Comparison of ENCODE assay signal across 1 cellular context in the genomic region with DNA sequence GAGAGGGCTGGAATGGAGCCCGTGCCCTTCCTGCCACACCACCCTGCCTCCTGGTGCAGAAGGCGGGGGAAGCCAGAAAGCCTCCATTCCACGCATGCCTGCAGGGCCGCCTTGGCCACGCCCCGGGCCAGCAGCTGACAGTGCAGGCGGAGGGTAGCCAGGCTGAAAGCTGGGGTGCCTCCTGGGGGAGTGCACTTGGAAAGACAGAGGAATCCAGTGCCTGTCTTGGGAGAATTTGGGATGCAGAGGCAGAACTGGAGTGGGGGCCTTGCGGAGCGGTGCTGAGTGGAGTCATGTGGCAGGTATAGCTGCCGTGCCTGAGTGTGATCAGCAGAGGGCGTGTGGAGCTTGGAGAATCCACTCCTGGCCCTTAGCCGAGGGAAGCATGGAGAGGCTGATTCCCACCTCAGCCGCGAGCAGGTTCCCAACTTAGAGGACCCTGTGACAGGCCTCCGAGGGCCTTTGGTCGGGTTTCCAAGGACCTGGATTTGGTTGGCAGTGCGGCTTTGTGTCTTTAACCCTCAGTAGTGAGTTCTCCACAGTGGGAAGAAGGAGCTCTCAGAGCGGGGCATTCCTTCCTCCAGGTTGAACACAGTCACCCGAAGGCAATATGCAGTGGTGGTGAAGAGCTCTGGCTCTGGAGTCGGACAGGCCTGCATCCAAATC.
A peak's percentile ranks its signal among the peaks of the same experiment; 100 is the strongest.
TF ChIP-seq lines count a peak whose summit lies in the region.

No MANE protein-coding gene starts in this region.

TF ChIP-seq in GM12878, 131 proteins besides CTCF, POLR2A, EP300 and RAD21 (continues in another document):
- no peak for TF ChIP-seq ZNF622 (IDR thresholded peaks at IDR 0.05)
- TF ChIP-seq TBL1XR1 (IDR thresholded peaks at IDR 0.05; ENCODE audit: low read depth, low read length) = no peak
- TF ChIP-seq, protein P1, sequence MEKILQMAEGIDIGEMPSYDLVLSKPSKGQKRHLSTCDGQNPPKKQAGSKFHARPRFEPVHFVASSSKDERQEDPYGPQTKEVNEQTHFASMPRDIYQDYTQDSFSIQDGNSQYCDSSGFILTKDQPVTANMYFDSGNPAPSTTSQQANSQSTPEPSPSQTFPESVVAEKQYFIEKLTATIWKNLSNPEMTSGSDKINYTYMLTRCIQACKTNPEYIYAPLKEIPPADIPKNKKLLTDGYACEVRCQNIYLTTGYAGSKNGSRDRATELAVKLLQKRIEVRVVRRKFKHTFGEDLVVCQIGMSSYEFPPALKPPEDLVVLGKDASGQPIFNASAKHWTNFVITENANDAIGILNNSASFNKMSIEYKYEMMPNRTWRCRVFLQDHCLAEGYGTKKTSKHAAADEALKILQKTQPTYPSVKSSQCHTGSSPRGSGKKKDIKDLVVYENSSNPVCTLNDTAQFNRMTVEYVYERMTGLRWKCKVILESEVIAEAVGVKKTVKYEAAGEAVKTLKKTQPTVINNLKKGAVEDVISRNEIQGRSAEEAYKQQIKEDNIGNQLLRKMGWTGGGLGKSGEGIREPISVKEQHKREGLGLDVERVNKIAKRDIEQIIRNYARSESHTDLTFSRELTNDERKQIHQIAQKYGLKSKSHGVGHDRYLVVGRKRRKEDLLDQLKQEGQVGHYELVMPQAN (conservative IDR thresholded peaks at IDR 0.05) = no peak; the same call in 1 of the 2 replicates
- TF ChIP-seq, protein P2, sequence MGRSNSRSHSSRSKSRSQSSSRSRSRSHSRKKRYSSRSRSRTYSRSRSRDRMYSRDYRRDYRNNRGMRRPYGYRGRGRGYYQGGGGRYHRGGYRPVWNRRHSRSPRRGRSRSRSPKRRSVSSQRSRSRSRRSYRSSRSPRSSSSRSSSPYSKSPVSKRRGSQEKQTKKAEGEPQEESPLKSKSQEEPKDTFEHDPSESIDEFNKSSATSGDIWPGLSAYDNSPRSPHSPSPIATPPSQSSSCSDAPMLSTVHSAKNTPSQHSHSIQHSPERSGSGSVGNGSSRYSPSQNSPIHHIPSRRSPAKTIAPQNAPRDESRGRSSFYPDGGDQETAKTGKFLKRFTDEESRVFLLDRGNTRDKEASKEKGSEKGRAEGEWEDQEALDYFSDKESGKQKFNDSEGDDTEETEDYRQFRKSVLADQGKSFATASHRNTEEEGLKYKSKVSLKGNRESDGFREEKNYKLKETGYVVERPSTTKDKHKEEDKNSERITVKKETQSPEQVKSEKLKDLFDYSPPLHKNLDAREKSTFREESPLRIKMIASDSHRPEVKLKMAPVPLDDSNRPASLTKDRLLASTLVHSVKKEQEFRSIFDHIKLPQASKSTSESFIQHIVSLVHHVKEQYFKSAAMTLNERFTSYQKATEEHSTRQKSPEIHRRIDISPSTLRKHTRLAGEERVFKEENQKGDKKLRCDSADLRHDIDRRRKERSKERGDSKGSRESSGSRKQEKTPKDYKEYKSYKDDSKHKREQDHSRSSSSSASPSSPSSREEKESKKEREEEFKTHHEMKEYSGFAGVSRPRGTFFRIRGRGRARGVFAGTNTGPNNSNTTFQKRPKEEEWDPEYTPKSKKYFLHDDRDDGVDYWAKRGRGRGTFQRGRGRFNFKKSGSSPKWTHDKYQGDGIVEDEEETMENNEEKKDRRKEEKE (IDR thresholded peaks at IDR 0.05) = no peak
- no peak for TF ChIP-seq RFX5 (IDR thresholded peaks at IDR 0.05; ENCODE audit: low read depth, low read length)
- no peak for TF ChIP-seq STAT1 (conservative IDR thresholded peaks at IDR 0.05)
- no peak for TF ChIP-seq SUPT20H (IDR thresholded peaks at IDR 0.05; ENCODE audit: borderline replicate concordance, control insufficient read depth, low read depth, low read length)
- TF ChIP-seq, protein P3, sequence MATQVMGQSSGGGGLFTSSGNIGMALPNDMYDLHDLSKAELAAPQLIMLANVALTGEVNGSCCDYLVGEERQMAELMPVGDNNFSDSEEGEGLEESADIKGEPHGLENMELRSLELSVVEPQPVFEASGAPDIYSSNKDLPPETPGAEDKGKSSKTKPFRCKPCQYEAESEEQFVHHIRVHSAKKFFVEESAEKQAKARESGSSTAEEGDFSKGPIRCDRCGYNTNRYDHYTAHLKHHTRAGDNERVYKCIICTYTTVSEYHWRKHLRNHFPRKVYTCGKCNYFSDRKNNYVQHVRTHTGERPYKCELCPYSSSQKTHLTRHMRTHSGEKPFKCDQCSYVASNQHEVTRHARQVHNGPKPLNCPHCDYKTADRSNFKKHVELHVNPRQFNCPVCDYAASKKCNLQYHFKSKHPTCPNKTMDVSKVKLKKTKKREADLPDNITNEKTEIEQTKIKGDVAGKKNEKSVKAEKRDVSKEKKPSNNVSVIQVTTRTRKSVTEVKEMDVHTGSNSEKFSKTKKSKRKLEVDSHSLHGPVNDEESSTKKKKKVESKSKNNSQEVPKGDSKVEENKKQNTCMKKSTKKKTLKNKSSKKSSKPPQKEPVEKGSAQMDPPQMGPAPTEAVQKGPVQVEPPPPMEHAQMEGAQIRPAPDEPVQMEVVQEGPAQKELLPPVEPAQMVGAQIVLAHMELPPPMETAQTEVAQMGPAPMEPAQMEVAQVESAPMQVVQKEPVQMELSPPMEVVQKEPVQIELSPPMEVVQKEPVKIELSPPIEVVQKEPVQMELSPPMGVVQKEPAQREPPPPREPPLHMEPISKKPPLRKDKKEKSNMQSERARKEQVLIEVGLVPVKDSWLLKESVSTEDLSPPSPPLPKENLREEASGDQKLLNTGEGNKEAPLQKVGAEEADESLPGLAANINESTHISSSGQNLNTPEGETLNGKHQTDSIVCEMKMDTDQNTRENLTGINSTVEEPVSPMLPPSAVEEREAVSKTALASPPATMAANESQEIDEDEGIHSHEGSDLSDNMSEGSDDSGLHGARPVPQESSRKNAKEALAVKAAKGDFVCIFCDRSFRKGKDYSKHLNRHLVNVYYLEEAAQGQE (IDR thresholded peaks at IDR 0.05; ENCODE audit: low read depth, low read length) = no peak
- TF ChIP-seq ZNF384 (IDR thresholded peaks at IDR 0.05; ENCODE audit: borderline replicate concordance, low read depth, low read length) = no peak
- no peak for TF ChIP-seq ESRRA (IDR thresholded peaks at IDR 0.05; ENCODE audit: low read length)
- peak; percentile 69; a peak in 3 of 4 replicates for TF ChIP-seq IKZF2 (IDR thresholded peaks at IDR 0.05)
- TF ChIP-seq RBBP5 (conservative IDR thresholded peaks at IDR 0.05) = no peak
- TF ChIP-seq, protein P4, sequence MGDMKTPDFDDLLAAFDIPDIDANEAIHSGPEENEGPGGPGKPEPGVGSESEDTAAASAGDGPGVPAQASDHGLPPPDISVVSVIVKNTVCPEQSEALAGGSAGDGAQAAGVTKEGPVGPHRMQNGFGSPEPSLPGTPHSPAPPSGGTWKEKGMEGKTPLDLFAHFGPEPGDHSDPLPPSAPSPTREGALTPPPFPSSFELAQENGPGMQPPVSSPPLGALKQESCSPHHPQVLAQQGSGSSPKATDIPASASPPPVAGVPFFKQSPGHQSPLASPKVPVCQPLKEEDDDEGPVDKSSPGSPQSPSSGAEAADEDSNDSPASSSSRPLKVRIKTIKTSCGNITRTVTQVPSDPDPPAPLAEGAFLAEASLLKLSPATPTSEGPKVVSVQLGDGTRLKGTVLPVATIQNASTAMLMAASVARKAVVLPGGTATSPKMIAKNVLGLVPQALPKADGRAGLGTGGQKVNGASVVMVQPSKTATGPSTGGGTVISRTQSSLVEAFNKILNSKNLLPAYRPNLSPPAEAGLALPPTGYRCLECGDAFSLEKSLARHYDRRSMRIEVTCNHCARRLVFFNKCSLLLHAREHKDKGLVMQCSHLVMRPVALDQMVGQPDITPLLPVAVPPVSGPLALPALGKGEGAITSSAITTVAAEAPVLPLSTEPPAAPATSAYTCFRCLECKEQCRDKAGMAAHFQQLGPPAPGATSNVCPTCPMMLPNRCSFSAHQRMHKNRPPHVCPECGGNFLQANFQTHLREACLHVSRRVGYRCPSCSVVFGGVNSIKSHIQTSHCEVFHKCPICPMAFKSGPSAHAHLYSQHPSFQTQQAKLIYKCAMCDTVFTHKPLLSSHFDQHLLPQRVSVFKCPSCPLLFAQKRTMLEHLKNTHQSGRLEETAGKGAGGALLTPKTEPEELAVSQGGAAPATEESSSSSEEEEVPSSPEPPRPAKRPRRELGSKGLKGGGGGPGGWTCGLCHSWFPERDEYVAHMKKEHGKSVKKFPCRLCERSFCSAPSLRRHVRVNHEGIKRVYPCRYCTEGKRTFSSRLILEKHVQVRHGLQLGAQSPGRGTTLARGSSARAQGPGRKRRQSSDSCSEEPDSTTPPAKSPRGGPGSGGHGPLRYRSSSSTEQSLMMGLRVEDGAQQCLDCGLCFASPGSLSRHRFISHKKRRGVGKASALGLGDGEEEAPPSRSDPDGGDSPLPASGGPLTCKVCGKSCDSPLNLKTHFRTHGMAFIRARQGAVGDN (IDR thresholded peaks at IDR 0.05) = no peak
- TF ChIP-seq ZNF207 (IDR thresholded peaks at IDR 0.05; ENCODE audit: borderline replicate concordance) = no peak
- peak; percentile 71 for TF ChIP-seq SMC3 (IDR thresholded peaks at IDR 0.05; ENCODE audit: borderline replicate concordance, low read length)
- TF ChIP-seq, protein P5, sequence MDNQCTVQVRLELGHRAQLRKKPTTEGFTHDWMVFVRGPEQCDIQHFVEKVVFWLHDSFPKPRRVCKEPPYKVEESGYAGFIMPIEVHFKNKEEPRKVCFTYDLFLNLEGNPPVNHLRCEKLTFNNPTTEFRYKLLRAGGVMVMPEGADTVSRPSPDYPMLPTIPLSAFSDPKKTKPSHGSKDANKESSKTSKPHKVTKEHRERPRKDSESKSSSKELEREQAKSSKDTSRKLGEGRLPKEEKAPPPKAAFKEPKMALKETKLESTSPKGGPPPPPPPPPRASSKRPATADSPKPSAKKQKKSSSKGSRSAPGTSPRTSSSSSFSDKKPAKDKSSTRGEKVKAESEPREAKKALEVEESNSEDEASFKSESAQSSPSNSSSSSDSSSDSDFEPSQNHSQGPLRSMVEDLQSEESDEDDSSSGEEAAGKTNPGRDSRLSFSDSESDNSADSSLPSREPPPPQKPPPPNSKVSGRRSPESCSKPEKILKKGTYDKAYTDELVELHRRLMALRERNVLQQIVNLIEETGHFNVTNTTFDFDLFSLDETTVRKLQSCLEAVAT (IDR thresholded peaks at IDR 0.05) = no peak
- TF ChIP-seq, protein P6, sequence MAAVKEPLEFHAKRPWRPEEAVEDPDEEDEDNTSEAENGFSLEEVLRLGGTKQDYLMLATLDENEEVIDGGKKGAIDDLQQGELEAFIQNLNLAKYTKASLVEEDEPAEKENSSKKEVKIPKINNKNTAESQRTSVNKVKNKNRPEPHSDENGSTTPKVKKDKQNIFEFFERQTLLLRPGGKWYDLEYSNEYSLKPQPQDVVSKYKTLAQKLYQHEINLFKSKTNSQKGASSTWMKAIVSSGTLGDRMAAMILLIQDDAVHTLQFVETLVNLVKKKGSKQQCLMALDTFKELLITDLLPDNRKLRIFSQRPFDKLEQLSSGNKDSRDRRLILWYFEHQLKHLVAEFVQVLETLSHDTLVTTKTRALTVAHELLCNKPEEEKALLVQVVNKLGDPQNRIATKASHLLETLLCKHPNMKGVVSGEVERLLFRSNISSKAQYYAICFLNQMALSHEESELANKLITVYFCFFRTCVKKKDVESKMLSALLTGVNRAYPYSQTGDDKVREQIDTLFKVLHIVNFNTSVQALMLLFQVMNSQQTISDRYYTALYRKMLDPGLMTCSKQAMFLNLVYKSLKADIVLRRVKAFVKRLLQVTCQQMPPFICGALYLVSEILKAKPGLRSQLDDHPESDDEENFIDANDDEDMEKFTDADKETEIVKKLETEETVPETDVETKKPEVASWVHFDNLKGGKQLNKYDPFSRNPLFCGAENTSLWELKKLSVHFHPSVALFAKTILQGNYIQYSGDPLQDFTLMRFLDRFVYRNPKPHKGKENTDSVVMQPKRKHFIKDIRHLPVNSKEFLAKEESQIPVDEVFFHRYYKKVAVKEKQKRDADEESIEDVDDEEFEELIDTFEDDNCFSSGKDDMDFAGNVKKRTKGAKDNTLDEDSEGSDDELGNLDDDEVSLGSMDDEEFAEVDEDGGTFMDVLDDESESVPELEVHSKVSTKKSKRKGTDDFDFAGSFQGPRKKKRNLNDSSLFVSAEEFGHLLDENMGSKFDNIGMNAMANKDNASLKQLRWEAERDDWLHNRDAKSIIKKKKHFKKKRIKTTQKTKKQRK (IDR thresholded peaks at IDR 0.05; ENCODE audit: low read depth, low read length) = no peak
- no peak for TF ChIP-seq WRNIP1 (IDR thresholded peaks at IDR 0.05; ENCODE audit: borderline replicate concordance, low read depth, low read length)
- TF ChIP-seq, protein P7, sequence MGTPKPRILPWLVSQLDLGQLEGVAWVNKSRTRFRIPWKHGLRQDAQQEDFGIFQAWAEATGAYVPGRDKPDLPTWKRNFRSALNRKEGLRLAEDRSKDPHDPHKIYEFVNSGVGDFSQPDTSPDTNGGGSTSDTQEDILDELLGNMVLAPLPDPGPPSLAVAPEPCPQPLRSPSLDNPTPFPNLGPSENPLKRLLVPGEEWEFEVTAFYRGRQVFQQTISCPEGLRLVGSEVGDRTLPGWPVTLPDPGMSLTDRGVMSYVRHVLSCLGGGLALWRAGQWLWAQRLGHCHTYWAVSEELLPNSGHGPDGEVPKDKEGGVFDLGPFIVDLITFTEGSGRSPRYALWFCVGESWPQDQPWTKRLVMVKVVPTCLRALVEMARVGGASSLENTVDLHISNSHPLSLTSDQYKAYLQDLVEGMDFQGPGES (IDR thresholded peaks at IDR 0.05) = no peak
- TF ChIP-seq MEF2A (IDR thresholded peaks at IDR 0.05; ENCODE audit: insufficient read depth, low read depth, low read length) = no peak
- no peak for TF ChIP-seq SMAD5 (IDR thresholded peaks at IDR 0.05; ENCODE audit: low read depth)
- TF ChIP-seq, protein P8, sequence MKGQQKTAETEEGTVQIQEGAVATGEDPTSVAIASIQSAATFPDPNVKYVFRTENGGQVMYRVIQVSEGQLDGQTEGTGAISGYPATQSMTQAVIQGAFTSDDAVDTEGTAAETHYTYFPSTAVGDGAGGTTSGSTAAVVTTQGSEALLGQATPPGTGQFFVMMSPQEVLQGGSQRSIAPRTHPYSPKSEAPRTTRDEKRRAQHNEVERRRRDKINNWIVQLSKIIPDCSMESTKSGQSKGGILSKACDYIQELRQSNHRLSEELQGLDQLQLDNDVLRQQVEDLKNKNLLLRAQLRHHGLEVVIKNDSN (IDR thresholded peaks at IDR 0.05; ENCODE audit: borderline replicate concordance, extremely low read length, insufficient read depth, low read depth, low read length) = peak; percentile 49
- TF ChIP-seq BACH1 (IDR thresholded peaks at IDR 0.05; ENCODE audit: borderline replicate concordance) = peak; percentile 45; the same call in 1 of the 2 replicates
- TF ChIP-seq NRF1 (conservative IDR thresholded peaks at IDR 0.05; ENCODE audit: low read depth, low read length) = no peak
- TF ChIP-seq, protein P9, sequence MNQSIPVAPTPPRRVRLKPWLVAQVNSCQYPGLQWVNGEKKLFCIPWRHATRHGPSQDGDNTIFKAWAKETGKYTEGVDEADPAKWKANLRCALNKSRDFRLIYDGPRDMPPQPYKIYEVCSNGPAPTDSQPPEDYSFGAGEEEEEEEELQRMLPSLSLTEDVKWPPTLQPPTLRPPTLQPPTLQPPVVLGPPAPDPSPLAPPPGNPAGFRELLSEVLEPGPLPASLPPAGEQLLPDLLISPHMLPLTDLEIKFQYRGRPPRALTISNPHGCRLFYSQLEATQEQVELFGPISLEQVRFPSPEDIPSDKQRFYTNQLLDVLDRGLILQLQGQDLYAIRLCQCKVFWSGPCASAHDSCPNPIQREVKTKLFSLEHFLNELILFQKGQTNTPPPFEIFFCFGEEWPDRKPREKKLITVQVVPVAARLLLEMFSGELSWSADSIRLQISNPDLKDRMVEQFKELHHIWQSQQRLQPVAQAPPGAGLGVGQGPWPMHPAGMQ (IDR thresholded peaks at IDR 0.05; ENCODE audit: borderline replicate concordance) = no peak
- no peak for TF ChIP-seq TCF7 (IDR thresholded peaks at IDR 0.05; ENCODE audit: borderline replicate concordance)
- TF ChIP-seq TCF3 (IDR thresholded peaks at IDR 0.05; ENCODE audit: borderline replicate concordance, insufficient read depth, low read depth, low read length) = no peak
- TF ChIP-seq SIX5 (IDR thresholded peaks at IDR 0.05; ENCODE audit: low read depth, low read length, severe bottlenecking) = no peak
- no peak for TF ChIP-seq NR2C2 (IDR thresholded peaks at IDR 0.05; ENCODE audit: borderline replicate concordance, control insufficient read depth, insufficient read length, low read depth)
- no peak for TF ChIP-seq CHD1 (IDR thresholded peaks at IDR 0.05; ENCODE audit: low read depth, low read length)
- TF ChIP-seq JUNB (IDR thresholded peaks at IDR 0.05) = no peak
- no peak for TF ChIP-seq TARDBP (IDR thresholded peaks at IDR 0.05; ENCODE audit: borderline replicate concordance)
- TF ChIP-seq KAT2A (conservative IDR thresholded peaks at IDR 0.05; ENCODE audit: control insufficient read depth, low read depth, low read length) = no peak
